In the genomic region with DNA sequence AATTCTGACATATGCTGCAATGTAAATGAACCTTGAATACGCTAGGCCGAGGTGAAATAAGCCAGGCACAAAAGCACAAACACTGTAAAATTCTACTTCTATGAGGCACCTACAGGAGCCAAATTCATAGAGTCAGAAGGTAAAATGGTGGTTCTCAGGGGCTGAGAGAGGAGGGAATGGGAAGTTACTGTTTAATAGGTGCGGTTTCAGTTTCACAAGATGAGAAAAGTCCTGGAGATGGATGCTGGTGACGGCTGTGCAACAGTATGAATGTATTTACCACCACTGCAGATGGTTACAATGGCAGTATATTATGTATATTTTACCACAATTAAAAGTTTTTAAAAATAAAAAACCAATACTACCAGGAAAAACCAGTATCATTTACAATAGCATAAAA, we compare ENCODE assay signal across 20 cellular contexts. TPM values are rescaled to one million over a fixed set of nuclear protein-coding genes. Genes with fewer than 3 reads are reported as not detected.
DNase-seq lines count a peak whose midpoint lies in the region; ATAC-seq, FAIRE-seq and TF ChIP-seq lines count a peak whose summit lies in the region.
"Had no signal": no experiment of that assay in that cellular context is flagged by ENCODE, and none has a peak within 500 bp of the region (broad histone marks: within the 10 kb centered on the region; RNA-seq: fewer than 3 reads in every experiment).

No MANE protein-coding gene starts in this region.

- H3K36me3 Mint-ChIP-seq in H9 (ENCODE audit: insufficient read depth in 1 of 3, low read depth in 3 of 3), result peaks cover 0 to 4% (median 2%) of the 10 kb centered on the region in 3 experiments; a peak in 4 of 7 replicates
- peaks cover 2% of the 10 kb centered on the region for H3K36me3 Mint-ChIP-seq in memory B cell

- WGBS in H9 (ENCODE audit: extremely low coverage, insufficient read length, low lambda C conversion rate), result no CpG with 5 or more reads among the region's 4 CpGs
- WGBS in HepG2 (ENCODE audit: low lambda C conversion rate), result 81% methylated on average over 4 of the region's 4 CpGs

- H4K91ac ChIP-seq in H9 (ENCODE audit: insufficient read length, low read depth, low read length), result no peak overlapping the region

- H3K56ac ChIP-seq in H9 (ENCODE audit: insufficient read length, low read depth, low read length), result no peak overlapping the region

- no peak for TF ChIP-seq POLR2A in HepG2 (IDR thresholded peaks at IDR 0.05; ENCODE audit: insufficient read depth in 1 of 2, low read depth in 2 of 2, low read length in 2 of 2)

- CTCF ChIA-PET in HepG2 (lab: Yijun Ruan, JAX; ENCODE audit: low intra/inter-chr PET ratio, low total read pairs), result no interaction called here

- in situ Hi-C loops in HepG2 (cut with HindIII; ENCODE audit: extremely low pct_ligation_motif_present, low pct_unique_long_range_greater_than_20kb), result no loop called here

- H3K79me1 ChIP-seq in H9 (ENCODE audit: insufficient read depth, low read depth, low read length, poor library complexity, severe bottlenecking), result no peaks in the 10 kb centered on the region

- no peak overlapping the region for H4K8ac ChIP-seq in H9 (replicated peaks; ENCODE audit: insufficient read length, low read depth, low read length)

- H3K79me2 ChIP-seq in H9 (ENCODE audit: insufficient read depth, low read length), result peaks cover 6% of the 10 kb centered on the region; the same call in 1 of the 2 replicates
- peaks cover 2% of the 10 kb centered on the region for H3K79me2 ChIP-seq in HepG2 (ENCODE audit: insufficient read depth, low read length)

- H3K4me3 Mint-ChIP-seq in H9, result no peak overlapping the region
- H3K4me3 Mint-ChIP-seq in memory B cell, result peak overlapping the region; percentile 57

- no peaks in the 10 kb centered on the region for H3K27me3 ChIP-seq in H9 (ENCODE audit: insufficient read depth, low read length)
- no peaks in the 10 kb centered on the region for H3K27me3 ChIP-seq in HepG2 (ENCODE audit: control insufficient read depth in 1 of 2, insufficient read depth in 2 of 2, low read length in 2 of 2)
- H3K27me3 ChIP-seq: thyroid gland had no signal

- DNase-seq in H9, result no peak
- DNase-seq in SIG-M5 treated with dmso at 0.1 percent for 504 hours (lab: John Stamatoyannopoulos, UW; ENCODE audit: unreplicated experiment), result peak; percentile 73
- DNase-seq in memory B cell (ENCODE audit: low spot score in 2 of 2), result no peak
- DNase-seq in HepG2 (ENCODE audit: low spot score), result no peak
- no peak for DNase-seq in omental fat pad (ENCODE audit: low spot score)
- no peak for DNase-seq in caudate nucleus (lab: John Stamatoyannopoulos, UW)
- DNase-seq: activated CD4-positive, alpha-beta T cell treated with anti-CD3 and anti-CD28 coated beads, Interleukin-2, amount 50 U/mL, for 4 hours; activated naive CD4-positive, alpha-beta T cell; midbrain; NCI-H1417; NCI-H446 treated with DMSO at 0.1 percent for 48 hours; stimulated activated CD4-positive, alpha-beta T cell treated with anti-CD3 and anti-CD28 coated beads, Interleukin-15, amount 100 ng/mL, for 24 hours; thyroid gland had no signal

- intact Hi-C loops in HepG2 (cut with micrococcal nuclease; ENCODE audit: unreplicated experiment), result no loop called here

- TF ChIP-seq RAD21 in HepG2 (CRISPR knock-in tag; IDR thresholded peaks at IDR 0.05), result no peak

- no peak for TF ChIP-seq CTCF in C4-2B (conservative IDR thresholded peaks at IDR 0.05)
- TF ChIP-seq CTCF in H9 (conservative IDR thresholded peaks at IDR 0.05), result no peak
- no peak for TF ChIP-seq CTCF in HepG2 (CRISPR knock-in tag; IDR thresholded peaks at IDR 0.05)
- no peak for TF ChIP-seq CTCF in omental fat pad (IDR thresholded peaks at IDR 0.05)

- no peak overlapping the region for H3T11ph ChIP-seq in H9 (ENCODE audit: low read length)

- FAIRE-seq in HepG2 (lab: Jason Lieb, UNC), result no peak
- FAIRE-seq: bronchial epithelial cell, endometrium, HTR-8/SVneo, keratinocyte, RCC 7860 had no signal

- ATAC-seq in memory B cell (ENCODE audit: low read depth) (no peak), HepG2 (no peak), omental fat pad (ENCODE audit: low FRiP score) (no peak), GM19463 (IDR thresholded peaks at IDR 0.05; ENCODE audit: unreplicated experiment) (no peak)

- POLR2A ChIA-PET in HepG2 (lab: Yijun Ruan, JAX), result no interaction called here

- no peak overlapping the region for H2BK5ac ChIP-seq in H9 (ENCODE audit: insufficient read length, low read length)

- H2BK120ac ChIP-seq in H9 (ENCODE audit: low read depth, low read length, poor library complexity, severe bottlenecking), result no peak overlapping the region

- H4K5ac ChIP-seq in H9 (ENCODE audit: insufficient read length, low read depth, low read length), result no peak overlapping the region

- TF ChIP-seq EP300 in HepG2 (IDR thresholded peaks at IDR 0.05; ENCODE audit: low read depth in 2 of 2, low read length in 2 of 2), result no peak
- no peak for TF ChIP-seq EP300 in HepG2 (CRISPR knock-in tag; IDR thresholded peaks at IDR 0.05; ENCODE audit: borderline replicate concordance)

- H3K27ac Mint-ChIP-seq in H9, result peak overlapping the region in 2 of 3 experiments; percentile 12 to 45; a peak in 2 of 7 replicates
- H3K27ac Mint-ChIP-seq in memory B cell, result peak overlapping the region; percentile 100

- no peak overlapping the region for H3K9ac ChIP-seq in H9 (ENCODE audit: extremely low read depth, insufficient read length, low read length)
- no peak overlapping the region for H3K9ac ChIP-seq in HepG2 (ENCODE audit: insufficient read depth, low read depth, low read length)

- H3K9me3 ChIP-seq in H9 (ENCODE audit: control insufficient read depth, low read depth, low read length) (no peaks in the 10 kb centered on the region), HepG2 (ENCODE audit: low read length) (no peaks in the 10 kb centered on the region)
- H3K9me3 ChIP-seq: thyroid gland had no signal

- H3K4me1 Mint-ChIP-seq in H9 (peaks cover 12 to 17% of the 10 kb centered on the region in 2 experiments), memory B cell (peaks cover 61% of the 10 kb centered on the region)

- H2BK12ac ChIP-seq in H9 (ENCODE audit: insufficient read length, low read depth, low read length), result no peak overlapping the region

- peak overlapping the region; percentile 44 for H3K27ac ChIP-seq in C4-2B
- no peak overlapping the region for H3K27ac ChIP-seq in H9 (ENCODE audit: insufficient read length, low read depth, low read length)
- H3K27ac ChIP-seq in HepG2 (ENCODE audit: extremely low read length, insufficient read depth, low read length), result no peak overlapping the region
- no peak overlapping the region for H3K27ac ChIP-seq in caudate nucleus (ENCODE audit: low read depth, low read length)
- H3K27ac ChIP-seq: thyroid gland had no signal

- H3K18ac ChIP-seq in H9 (ENCODE audit: insufficient read length, low read depth, low read length), result no peak overlapping the region

- H2BK15ac ChIP-seq in H9 (ENCODE audit: low read depth, low read length), result no peak overlapping the region

- H2AK5ac ChIP-seq in H9 (ENCODE audit: insufficient read length, low read length), result no peak overlapping the region

- H3K23me2 ChIP-seq in H9 (ENCODE audit: insufficient read length, low read depth, low read length, poor library complexity, severe bottlenecking), result peaks cover 10% of the 10 kb centered on the region

- no peak overlapping the region for H3K4me2 ChIP-seq in H9 (ENCODE audit: insufficient read depth, insufficient read length, low read length)
- H3K4me2 ChIP-seq in HepG2 (ENCODE audit: low read depth, low read length), result no peak overlapping the region

- H3K36me3 ChIP-seq in HepG2 (replicated peaks in 1 of 2; ENCODE audit: control insufficient read depth in 1 of 2, insufficient read depth in 2 of 2, low read length in 2 of 2), result no peaks in the 10 kb centered on the region
- H3K36me3 ChIP-seq: thyroid gland had no signal

- no peak overlapping the region for H3K14ac ChIP-seq in H9 (ENCODE audit: insufficient read depth, low read length)

- no peak overlapping the region for H3K23ac ChIP-seq in H9 (ENCODE audit: insufficient read length, low read depth, low read length)

- H3K4ac ChIP-seq in H9 (ENCODE audit: low read depth, low read length), result no peak overlapping the region

- H4K20me1 ChIP-seq in H9 (ENCODE audit: control insufficient read depth, insufficient read depth, insufficient read length) (no peaks in the 10 kb centered on the region), HepG2 (ENCODE audit: insufficient read depth, low read length) (no peaks in the 10 kb centered on the region; the same call in 1 of the 2 replicates)

- no peak overlapping the region for H2BK20ac ChIP-seq in H9 (ENCODE audit: low read depth, low read length, poor library complexity, severe bottlenecking)

- H2AFZ ChIP-seq in H9 (ENCODE audit: low read length) (no peak overlapping the region), HepG2 (ENCODE audit: low read length) (no peak overlapping the region)

- H3K4me1 ChIP-seq in H9 (ENCODE audit: insufficient read depth, low read length) (no peaks in the 10 kb centered on the region; the same call in 1 of the 2 replicates), HepG2 (ENCODE audit: insufficient read depth, low read length) (peaks cover 69% of the 10 kb centered on the region)

- BruUV-seq in HepG2 (replicated peaks; lab: Mats Ljungman, UMichigan), result no TSS peak

- H3K4me3 ChIP-seq in HepG2 (replicated peaks in 1 of 3; ENCODE audit: insufficient read depth in 1 of 3, low read depth in 2 of 3, low read length in 3 of 3), result no peak overlapping the region
- H3K4me3 ChIP-seq: thyroid gland had no signal

- peaks cover 8% of the 10 kb centered on the region for H3K27me3 Mint-ChIP-seq in H9 (ENCODE audit: low read depth)
- no peaks in the 10 kb centered on the region for H3K27me3 Mint-ChIP-seq in memory B cell

- H3K9me3 Mint-ChIP-seq in H9 (no peaks in the 10 kb centered on the region), memory B cell (no peaks in the 10 kb centered on the region)

RNA-seq across cellular contexts. Expression of gene TNK2, which starts 4.0 kb away (rescaled TPM):
- 34.5 and 35.3 TPM in 2 replicates for total RNA-seq in H9 (2021)
- total RNA-seq in HepG2 (2016; rRNA removed; fragmentation: Illumina TruSeq; extraction: Trizol), result 3.5 and 5.8 TPM in 2 replicates
- 1.8 and 2.6 TPM in 2 replicates for total RNA-seq in HepG2 (2016; cell fraction: cytosol; rRNA removed; fragmentation: Illumina TruSeq; extraction: Trizol; ENCODE audit: low read depth)
- 4.0 and 5.9 TPM in 2 replicates for total RNA-seq in HepG2 (2016; cell fraction: insoluble cytoplasmic fraction; rRNA removed; fragmentation: Illumina TruSeq; extraction: Trizol)
- total RNA-seq in HepG2 (2016; cell fraction: membrane; rRNA removed; fragmentation: Illumina TruSeq; extraction: Trizol), result 3.4 and 3.7 TPM in 2 replicates
- 5.5 and 5.8 TPM in 2 replicates for total RNA-seq in HepG2 (2016; cell fraction: nucleus; rRNA removed; fragmentation: Illumina TruSeq; extraction: Trizol)
- 4.6 and 7.5 TPM in 2 replicates for polyA plus RNA-seq in HepG2 (2011; rRNA removed)
- 2.7 and 3.4 TPM in 2 replicates for polyA plus RNA-seq in HepG2 (2011; cell fraction: cytosol; rRNA removed)
- 35.4 and 45.4 TPM in 2 replicates for polyA plus RNA-seq in HepG2 (2011; cell fraction: nucleus; rRNA removed)
- 6.7 and 12.2 TPM in 2 replicates for polyA plus RNA-seq in HepG2 (2012)
- 0.76 and 1.1 TPM in 2 replicates for polyA plus RNA-seq in HepG2 (2016; cell fraction: cytosol; fragmentation: Illumina TruSeq; extraction: Trizol; ENCODE audit: low read depth)
- 7.3 TPM in 2 replicates for polyA plus RNA-seq in HepG2 (2016; cell fraction: insoluble cytoplasmic fraction; fragmentation: Illumina TruSeq; extraction: Trizol; ENCODE audit: low read depth)
- 1.9 TPM in 2 replicates for polyA plus RNA-seq in HepG2 (2016; cell fraction: membrane; fragmentation: Illumina TruSeq; extraction: Trizol; ENCODE audit: low read depth)
- polyA plus RNA-seq in HepG2 (2016; cell fraction: nucleus; fragmentation: Illumina TruSeq; extraction: Trizol; ENCODE audit: insufficient read depth, low read depth), result 24.9 and 28.1 TPM in 2 replicates
- polyA minus RNA-seq in HepG2 (2011; rRNA and poly(A)+ RNA removed; ENCODE audit: low replicate concordance), result 14.4 and 18.0 TPM in 2 replicates
- 4.1 and 6.0 TPM in 2 replicates for polyA minus RNA-seq in HepG2 (2011; cell fraction: cytosol; rRNA and poly(A)+ RNA removed)
- 4.2 and 5.2 TPM in 2 replicates for polyA minus RNA-seq in HepG2 (2011; cell fraction: nucleus; rRNA and poly(A)+ RNA removed)
- total RNA-seq in omental fat pad, result 10 to 100 TPM; 12.6 to 26.6 (median 15.6) TPM
